ENCODE assay signal across 2 cellular contexts in the genomic region with DNA sequence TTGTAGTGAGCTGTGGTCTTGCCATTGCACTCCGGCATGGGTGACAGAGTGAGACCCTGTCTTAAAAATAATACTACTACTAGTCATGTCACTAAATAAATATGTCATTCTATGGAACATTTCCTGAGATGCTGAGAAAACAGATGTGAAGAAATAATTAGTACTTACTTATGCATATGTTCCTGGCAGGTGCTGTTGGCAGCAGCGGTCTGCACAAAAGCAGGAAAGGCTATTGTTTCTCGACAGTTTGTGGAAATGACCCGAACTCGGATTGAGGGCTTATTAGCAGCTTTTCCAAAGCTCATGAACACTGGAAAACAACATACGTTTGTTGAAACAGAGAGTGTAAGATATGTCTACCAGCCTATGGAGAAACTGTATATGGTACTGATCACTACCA.
TF ChIP-seq lines count a peak whose summit lies in the region.

No MANE protein-coding gene starts in this region.

TF ChIP-seq in HepG2, 621 proteins besides CTCF, POLR2A, EP300 and RAD21:
- TF ChIP-seq PHF21A (CRISPR knock-in tag; IDR thresholded peaks at IDR 0.05) (0 out of 2 replicates have a peak, but pooled peaks have one; percentile 14), HNRNPK (IDR thresholded peaks at IDR 0.05; ENCODE audit: low read depth, low read length, poor library complexity, severe bottlenecking) (no peak)

TF ChIP-seq in endothelial cell of umbilical vein, 7 proteins besides CTCF, POLR2A, EP300 and RAD21:
- no peak for TF ChIP-seq MYC (IDR thresholded peaks at IDR 0.05; ENCODE audit: low read depth, low read length)
- TF ChIP-seq GATA2 (IDR thresholded peaks at IDR 0.05; ENCODE audit: insufficient read depth, insufficient read length, low read depth, low read length): no peak
- TF ChIP-seq FOS (IDR thresholded peaks at IDR 0.05; ENCODE audit: borderline replicate concordance, insufficient read depth, low read length): no peak
- peak; percentile 35 for TF ChIP-seq JUN (IDR thresholded peaks at IDR 0.05; ENCODE audit: borderline replicate concordance, insufficient read depth, insufficient read length, low read depth)
- peak; percentile 63 for TF ChIP-seq POLR2AphosphoS5 (IDR thresholded peaks at IDR 0.05; ENCODE audit: insufficient read depth, low read depth, low read length)
- no peak for TF ChIP-seq EZH2 (IDR thresholded peaks at IDR 0.05; ENCODE audit: borderline replicate concordance, low read depth, low read length, severe bottlenecking)
- TF ChIP-seq, protein P1, sequence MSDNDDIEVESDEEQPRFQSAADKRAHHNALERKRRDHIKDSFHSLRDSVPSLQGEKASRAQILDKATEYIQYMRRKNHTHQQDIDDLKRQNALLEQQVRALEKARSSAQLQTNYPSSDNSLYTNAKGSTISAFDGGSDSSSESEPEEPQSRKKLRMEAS (IDR thresholded peaks at IDR 0.05; ENCODE audit: insufficient read depth, insufficient read length): no peak
